ENCODE assay signal across 13 cellular contexts in genomic region chr10:9301148-9301547, GRCh38.
DNase-seq lines count a peak whose midpoint lies in the region; ATAC-seq and TF ChIP-seq lines count a peak whose summit lies in the region.
"Had no signal": no experiment of that assay in that cellular context is flagged by ENCODE, and none has a peak within 500 bp of the region (broad histone marks: within the 10 kb centered on the region; RNA-seq: fewer than 3 reads in every experiment).

No MANE protein-coding gene starts in this region.

- H3K36me3 ChIP-seq in mammary epithelial cell (ENCODE audit: insufficient read depth, low read length): no peaks in the 10 kb centered on the region
- H3K36me3 ChIP-seq in heart left ventricle: no peaks in the 10 kb centered on the region
- H3K36me3 ChIP-seq: lower lobe of right lung had no signal

- no peak overlapping the region for H3K4me3 Mint-ChIP-seq in nephron progenitor cell
- H3K4me3 Mint-ChIP-seq: activated B cell treated with CpG ODN at 0.5 μM for 24 hours; stimulated activated memory B cell treated with anti-CD40 and anti-IgM and Interleukin-4, amounts not matched to agents 10 μg/mL and 1 μg/mL and 100 μg/mL, for 72 hours had no signal

- no TSS peak for BruUV-seq in mammary epithelial cell (replicated peaks; lab: Mats Ljungman, UMichigan)

- dilution Hi-C loops in mammary epithelial cell (cut with HindIII; ENCODE audit: low sequenced_read_pairs): no loop called here

- intact Hi-C loops in mammary epithelial cell (cut with micrococcal nuclease): loop anchor here (1.0 to 10.0 kb wide), 7 partner anchors 219 to 1886 kb away; partner anchors contain the start of genes GATA3 and SFMBT2
- intact Hi-C loops in heart left ventricle (cut with DNase I): loop anchor here (5.0 to 10.0 kb wide), 4 partner anchors 1426 to 1774 kb away; no protein-coding TSS in a partner anchor

- no peak overlapping the region for H3K9ac ChIP-seq in mammary epithelial cell (ENCODE audit: insufficient read depth, low read length)

- TF ChIP-seq CTCF in mammary epithelial cell (conservative IDR thresholded peaks at IDR 0.05 in 1 of 2, IDR thresholded peaks at IDR 0.05 in 1 of 2; ENCODE audit: extremely low read depth in 1 of 2, insufficient read depth in 1 of 2, low read depth in 1 of 2, low read length in 2 of 2): peak; percentile 24 to 39
- TF ChIP-seq CTCF in nephron progenitor cell (IDR thresholded peaks at IDR 0.05): peak; percentile 36
- peak in 1 of 12 donors; percentile 6 for TF ChIP-seq CTCF in heart left ventricle (IDR thresholded peaks at IDR 0.05)

- H3K27me3 Mint-ChIP-seq in nephron progenitor cell (ENCODE audit: low read depth, poor library complexity): peaks cover 4% of the 10 kb centered on the region

- H3K9me3 ChIP-seq in mammary epithelial cell (replicated peaks; ENCODE audit: insufficient read depth, low read length) (no peaks in the 10 kb centered on the region), heart left ventricle (no peaks in the 10 kb centered on the region)
- H3K9me3 ChIP-seq: lower lobe of right lung had no signal

- CTCF ChIA-PET in mammary epithelial cell (lab: Charles Lee; ENCODE audit: low non-redundant PET): no interaction called here

- H3K36me3 Mint-ChIP-seq in nephron progenitor cell (ENCODE audit: low read depth): no peaks in the 10 kb centered on the region
- H3K36me3 Mint-ChIP-seq: stimulated activated memory B cell treated with anti-CD40 and anti-IgM and Interleukin-4, amounts not matched to agents 10 μg/mL and 1 μg/mL and 100 μg/mL, for 72 hours had no signal

- DNase-seq in DMS114 treated with DMSO at 0.1 percent for 48 hours (lab: John Stamatoyannopoulos, UW; ENCODE audit: unreplicated experiment) (peak; percentile 19), NCI-H146 treated with DMSO at 0.1 percent for 48 hours (lab: John Stamatoyannopoulos, UW; ENCODE audit: unreplicated experiment) (peak; percentile 43), mammary epithelial cell (peak; percentile 4), nephron progenitor cell (no peak), GM19238 (ENCODE audit: insufficient read length, low spot score) (no peak), CD1c-positive myeloid dendritic cell (ENCODE audit: extremely low spot score) (no peak), heart left ventricle (no peak)
- no peak for DNase-seq in stimulated activated naive CD4-positive, alpha-beta T cell treated with Interleukin-2 at 50 U/mL for 16 hours (lab: John Stamatoyannopoulos, UW)
- DNase-seq: activated B cell treated with CpG ODN at 0.5 μM for 24 hours; activated naive CD4-positive, alpha-beta T cell treated with Interleukin-2 at 50 U/mL for 16 hours; lower lobe of right lung; small intestine had no signal

- no peaks in the 10 kb centered on the region for H3K27me3 ChIP-seq in mammary epithelial cell (ENCODE audit: insufficient read depth, low read length)
- H3K27me3 ChIP-seq in heart left ventricle: peaks cover 0 to 10% (median 0%) of the 10 kb centered on the region in 9 donors

- in situ Hi-C loops in mammary epithelial cell (cut with MboI; ENCODE audit: low sequenced_read_pairs in 2 of 2): loop anchor here (5.0 to 25.0 kb wide), 3 partner anchors 1439 to 1779 kb away; no protein-coding TSS in a partner anchor

- no peaks in the 10 kb centered on the region for H3K4me1 ChIP-seq in mammary epithelial cell (ENCODE audit: insufficient read depth, low read length)
- H3K4me1 ChIP-seq in heart left ventricle: no peaks in the 10 kb centered on the region
- H3K4me1 ChIP-seq: lower lobe of right lung had no signal

- ATAC-seq in heart left ventricle: no peak
- ATAC-seq: lower lobe of right lung; stimulated activated memory B cell treated with anti-CD40 and anti-IgM and Interleukin-4, amounts not matched to agents 10 μg/mL and 1 μg/mL and 100 μg/mL, for 72 hours had no signal

- no peak overlapping the region for H3K27ac Mint-ChIP-seq in nephron progenitor cell
- H3K27ac Mint-ChIP-seq: activated B cell treated with CpG ODN at 0.5 μM for 24 hours; stimulated activated memory B cell treated with anti-CD40 and anti-IgM and Interleukin-4, amounts not matched to agents 10 μg/mL and 1 μg/mL and 100 μg/mL, for 72 hours had no signal

- H3K4me3 ChIP-seq in mammary epithelial cell (replicated peaks in 1 of 3; ENCODE audit: insufficient read depth in 1 of 3, low read depth in 2 of 3, low read length in 3 of 3): no peak overlapping the region
- H3K4me3 ChIP-seq in heart left ventricle: no peak overlapping the region
- H3K4me3 ChIP-seq: lower lobe of right lung had no signal

- no peaks in the 10 kb centered on the region for H3K9me3 Mint-ChIP-seq in nephron progenitor cell
- H3K9me3 Mint-ChIP-seq: activated B cell treated with CpG ODN at 0.5 μM for 24 hours; stimulated activated memory B cell treated with anti-CD40 and anti-IgM and Interleukin-4, amounts not matched to agents 10 μg/mL and 1 μg/mL and 100 μg/mL, for 72 hours had no signal

- no peaks in the 10 kb centered on the region for H3K4me1 Mint-ChIP-seq in nephron progenitor cell
- H3K4me1 Mint-ChIP-seq: activated B cell treated with CpG ODN at 0.5 μM for 24 hours; stimulated activated memory B cell treated with anti-CD40 and anti-IgM and Interleukin-4, amounts not matched to agents 10 μg/mL and 1 μg/mL and 100 μg/mL, for 72 hours had no signal

- TF ChIP-seq POLR2A in heart left ventricle (IDR thresholded peaks at IDR 0.05): no peak

- H3K27ac ChIP-seq in mammary epithelial cell (ENCODE audit: insufficient read depth, low read depth, low read length) (no peak overlapping the region), heart left ventricle (no peak overlapping the region)
- H3K27ac ChIP-seq: lower lobe of right lung had no signal

- no peak overlapping the region for H3K4me2 ChIP-seq in mammary epithelial cell (ENCODE audit: insufficient read depth, low read depth, low read length)

- H2AFZ ChIP-seq in mammary epithelial cell (ENCODE audit: low read depth, low read length): no peak overlapping the region

- no peaks in the 10 kb centered on the region for H3K79me2 ChIP-seq in mammary epithelial cell (ENCODE audit: insufficient read depth, low read length)

- no peaks in the 10 kb centered on the region for H4K20me1 ChIP-seq in mammary epithelial cell (ENCODE audit: insufficient read depth, low read length)

- 43% methylated on average over 2 of the region's 2 CpGs for WGBS in mammary epithelial cell (ENCODE audit: low coverage, missing lambda C conversion rate)
- 55 to 61% (median 58%) methylated on average over 2 of the region's 2 CpGs for WGBS in heart left ventricle, 4 donors

Comparison
In these comparisons a context has a peak if more than half of its experiments do, and no peak if none do; other contexts are left out.
1. DNase-seq: peak in DMS114 treated with DMSO at 0.1 percent for 48 hours (single experiment), NCI-H146 treated with DMSO at 0.1 percent for 48 hours (single experiment) and mammary epithelial cell (single experiment); none in nephron progenitor cell (single experiment), GM19238 (single experiment), stimulated activated naive CD4-positive, alpha-beta T cell treated with Interleukin-2 at 50 U/mL for 16 hours (single experiment), CD1c-positive myeloid dendritic cell (single experiment) and heart left ventricle (0 of 5).